In genomic region chr11:75191330-75191717, GRCh38 we compare ENCODE assay signal across 27 cellular contexts. TPM values are rescaled to one million over a fixed set of nuclear protein-coding genes. Genes with fewer than 3 reads are reported as not detected.
DNase-seq lines count a peak whose midpoint lies in the region; ATAC-seq, FAIRE-seq and TF ChIP-seq lines count a peak whose summit lies in the region.
"Had no signal": no experiment of that assay in that cellular context is flagged by ENCODE, and none has a peak within 500 bp of the region (broad histone marks: within the 10 kb centered on the region; RNA-seq: fewer than 3 reads in every experiment).

No MANE protein-coding gene starts in this region.

- no peak for FAIRE-seq in GM12891 (lab: Jason Lieb, UNC)
- FAIRE-seq: D721Med, GM12878, K562, small intestine had no signal

- H3K4me1 ChIP-seq in left ventricle myocardium inferior (peaks cover 57% of the 10 kb centered on the region), lower lobe of right lung (peaks cover 67% of the 10 kb centered on the region), upper lobe of right lung (peaks cover 32% of the 10 kb centered on the region)
- H3K4me1 ChIP-seq: gastrocnemius medialis had no signal

- ATAC-seq in Right ventricle myocardium superior (ENCODE audit: poor library complexity): no peak
- ATAC-seq in lower lobe of right lung: no peak
- ATAC-seq in upper lobe of right lung: no peak
- ATAC-seq: gastrocnemius medialis, GM12878, K562, T-helper 17 cell had no signal

- DNase-seq in left ventricle myocardium inferior (no peak), Right ventricle myocardium superior (no peak), dermis blood vessel endothelial cell (peak; percentile 54), lower lobe of right lung (no peak), upper lobe of right lung (peak; percentile 58), DMS153 treated with DMSO at 0.1 percent for 48 hours (lab: John Stamatoyannopoulos, UW; ENCODE audit: unreplicated experiment) (no peak), GM12891 (ENCODE audit: insufficient read length, low spot score) (no peak), AG08395 (ENCODE audit: low spot score) (no peak)
- DNase-seq: activated CD4-positive, alpha-beta memory T cell treated with anti-CD3 and anti-CD28 coated beads for 36 hours; activated naive CD4-positive, alpha-beta T cell; activated T-cell treated with anti-CD3 and anti-CD28 coated beads, Interleukin-2, amount 50 U/mL, for 24 hours; gastrocnemius medialis; GOT3; kidney glomerular epithelial cell; midbrain; NCI-H187 treated with DMSO at 0.1 percent for 48 hours; NCI-H524 treated with DMSO at 0.1 percent for 48 hours; SIG-M5; small intestine; stimulated activated CD4-positive, alpha-beta T cell treated with anti-CD3 and anti-CD28 coated beads, Interleukin-4, amount 100 ng/mL, for 1 hour; T-helper 17 cell had no signal

- H3K27ac ChIP-seq in left ventricle myocardium inferior (replicated peaks) (peak overlapping the region; percentile 11), lower lobe of right lung (peak overlapping the region; percentile 36), upper lobe of right lung (peak overlapping the region; percentile 4)
- H3K27ac ChIP-seq: gastrocnemius medialis had no signal

- TF ChIP-seq CTCF in left ventricle myocardium inferior (IDR thresholded peaks at IDR 0.05; ENCODE audit: borderline replicate concordance): no peak
- TF ChIP-seq CTCF in lower lobe of right lung (IDR thresholded peaks at IDR 0.05): no peak
- no peak for TF ChIP-seq CTCF in upper lobe of right lung (IDR thresholded peaks at IDR 0.05)

- intact Hi-C loops in left ventricle myocardium inferior (cut with micrococcal nuclease): no loop called here
- intact Hi-C loops in Right ventricle myocardium superior (cut with DNase I): no loop called here
- intact Hi-C loops in lower lobe of right lung (cut with DNase I): no loop called here
- intact Hi-C loops in upper lobe of right lung (cut with DNase I): no loop called here

- H3K4me3 ChIP-seq in left ventricle myocardium inferior: no peak overlapping the region
- H3K4me3 ChIP-seq in lower lobe of right lung: no peak overlapping the region
- H3K4me3 ChIP-seq in upper lobe of right lung: no peak overlapping the region
- H3K4me3 ChIP-seq: gastrocnemius medialis, GM12878, K562, tibial nerve had no signal

- H3K36me3 ChIP-seq in left ventricle myocardium inferior (peaks cover 4% of the 10 kb centered on the region), lower lobe of right lung (peaks cover 2% of the 10 kb centered on the region), upper lobe of right lung (no peaks in the 10 kb centered on the region)
- H3K36me3 ChIP-seq: gastrocnemius medialis, tibial nerve had no signal

- H3K27me3 ChIP-seq in left ventricle myocardium inferior (ENCODE audit: low read depth) (no peaks in the 10 kb centered on the region), lower lobe of right lung (ENCODE audit: low read depth) (no peaks in the 10 kb centered on the region), upper lobe of right lung (no peaks in the 10 kb centered on the region)
- H3K27me3 ChIP-seq: gastrocnemius medialis, tibial nerve had no signal

- H3K9me3 ChIP-seq in left ventricle myocardium inferior (replicated peaks) (no peaks in the 10 kb centered on the region), lower lobe of right lung (no peaks in the 10 kb centered on the region), upper lobe of right lung (no peaks in the 10 kb centered on the region)
- H3K9me3 ChIP-seq: gastrocnemius medialis, tibial nerve had no signal

- no peak for TF ChIP-seq POLR2A in GM12891 (IDR thresholded peaks at IDR 0.05; ENCODE audit: low read depth, low read length)

TF ChIP-seq in GM12891, 5 proteins besides CTCF, POLR2A, EP300 and RAD21:
- no peak for TF ChIP-seq SPI1 (IDR thresholded peaks at IDR 0.05; ENCODE audit: low read depth, low read length)
- TF ChIP-seq TAF1 (IDR thresholded peaks at IDR 0.05; ENCODE audit: low read depth, low read length): no peak
- no peak for TF ChIP-seq POU2F2 (IDR thresholded peaks at IDR 0.05; ENCODE audit: low read depth, low read length)
- TF ChIP-seq POLR2AphosphoS5 (IDR thresholded peaks at IDR 0.05; ENCODE audit: low read depth, low read length): no peak
- TF ChIP-seq PAX5 (IDR thresholded peaks at IDR 0.05; ENCODE audit: insufficient read depth, low read length, severe bottlenecking): no peak

RNA-seq across cellular contexts. Expression of gene SLCO2B1, which starts 40.4 kb away (rescaled TPM):
- total RNA-seq in left ventricle myocardium inferior (22.7 TPM), Right ventricle myocardium superior (28.2 TPM), dermis blood vessel endothelial cell (3.7 and 7.8 TPM in 2 replicates), lower lobe of right lung (332 TPM), upper lobe of right lung (204 TPM)
- polyA plus RNA-seq in GM12891 (2012; ENCODE audit: low read depth, missing spikeins): 0.10 TPM
- total RNA-seq: activated CD4-positive, alpha-beta memory T cell treated with anti-CD3 and anti-CD28 coated beads for 36 hours; T-helper 17 cell had no signal
- polyA plus RNA-seq: neural cell had no signal

RNA-seq across cellular contexts. Expression of gene TPBGL, which starts 49.2 kb away (rescaled TPM):
- 0.16 TPM for total RNA-seq in left ventricle myocardium inferior
- total RNA-seq in Right ventricle myocardium superior: 0.11 TPM
- 0.17 TPM in 1 of 2 replicates, not detected in the other for total RNA-seq in dermis blood vessel endothelial cell
- total RNA-seq in lower lobe of right lung: 0.47 TPM
- total RNA-seq in upper lobe of right lung: 0.64 TPM
- not detected for polyA plus RNA-seq in GM12891 (2012; ENCODE audit: low read depth, missing spikeins)
- total RNA-seq: gastrocnemius medialis, GM12878 had no signal
- polyA plus RNA-seq: CD14-positive monocyte, GM12878, neural cell had no signal

Comparison
In these comparisons a context has a peak if more than half of its experiments do, and no peak if none do; other contexts are left out.
1. DNase-seq: peak in dermis blood vessel endothelial cell (single experiment) and upper lobe of right lung (single experiment); none in left ventricle myocardium inferior (single experiment), Right ventricle myocardium superior (single experiment), lower lobe of right lung (single experiment), DMS153 treated with DMSO at 0.1 percent for 48 hours (single experiment), GM12891 (single experiment) and AG08395 (single experiment).
2. Peak in every context shown above with its lines, with median percentiles within 50 percentile points of each other: H3K27ac ChIP-seq.